Comparison of ENCODE assay signal across 8 cellular contexts in genomic region chrX:68685722-68686683, GRCh38. TPM values are rescaled to one million over a fixed set of nuclear protein-coding genes. Genes with fewer than 3 reads are reported as not detected.
DNase-seq lines count a peak whose midpoint lies in the region; ATAC-seq, FAIRE-seq and TF ChIP-seq lines count a peak whose summit lies in the region.

No MANE protein-coding gene starts in this region.

- H3K36me3 Mint-ChIP-seq in dendritic cell treated with granulocyte-macrophage colony-stimulating factor and Interleukin-4, amounts not matched to agents 40 ng/mL and 50 ng/mL, for 4 days (ENCODE audit: low read depth): no peaks in the 10 kb centered on the region

- no peak for FAIRE-seq in GM12892 (lab: Jason Lieb, UNC)

- peak overlapping the region; percentile 82 for H3K4me3 Mint-ChIP-seq in dendritic cell treated with granulocyte-macrophage colony-stimulating factor and Interleukin-4, amounts not matched to agents 40 ng/mL and 50 ng/mL, for 4 days

- no peaks in the 10 kb centered on the region for H3K27me3 Mint-ChIP-seq in dendritic cell treated with granulocyte-macrophage colony-stimulating factor and Interleukin-4, amounts not matched to agents 40 ng/mL and 50 ng/mL, for 4 days

- peak overlapping the region; percentile 25 for H3K4me3 ChIP-seq in mesodermal cell (ENCODE audit: extremely low read depth, insufficient read depth, low read length, poor library complexity, severe bottlenecking)

- no peak for TF ChIP-seq POLR2A in GM12892 (IDR thresholded peaks at IDR 0.05; ENCODE audit: low read depth, low read length)

- 4% methylated on average over 5 to 27 of the region's 50 CpGs for WGBS in mesodermal cell (ENCODE audit: insufficient coverage in 2 of 2), 2 experiments

- DNase-seq in OCI-M1 (lab: John Stamatoyannopoulos, UW) (peak; percentile 87), NCI-H1436 treated with DMSO at 0.1 percent for 48 hours (lab: John Stamatoyannopoulos, UW) (no peak), NCI-H2196 treated with DMSO at 0.1 percent for 48 hours (lab: John Stamatoyannopoulos, UW; ENCODE audit: unreplicated experiment) (no peak), GM12892 (ENCODE audit: insufficient read length) (no peak)

- no peaks in the 10 kb centered on the region for H3K36me3 ChIP-seq in mesodermal cell (ENCODE audit: control insufficient read depth, insufficient read depth, low read length)

- peak overlapping the region; percentile 97 for H3K27ac Mint-ChIP-seq in dendritic cell treated with granulocyte-macrophage colony-stimulating factor and Interleukin-4, amounts not matched to agents 40 ng/mL and 50 ng/mL, for 4 days

- intact Hi-C loops in dendritic cell treated with granulocyte-macrophage colony-stimulating factor and Interleukin-4, amounts not matched to agents 40 ng/mL and 50 ng/mL, for 4 days (cut with micrococcal nuclease): no loop called here

- peaks cover 39% of the 10 kb centered on the region for H3K4me1 Mint-ChIP-seq in dendritic cell treated with granulocyte-macrophage colony-stimulating factor and Interleukin-4, amounts not matched to agents 40 ng/mL and 50 ng/mL, for 4 days (ENCODE audit: low read depth)

- ATAC-seq in GM19351 (IDR thresholded peaks at IDR 0.05; ENCODE audit: unreplicated experiment) (peak; percentile 38), GM19452 (IDR thresholded peaks at IDR 0.05; ENCODE audit: unreplicated experiment) (no peak)

- H3K4me1 ChIP-seq in mesodermal cell (ENCODE audit: control insufficient read depth, insufficient read depth, low read length, poor library complexity, severe bottlenecking): peaks cover 10% of the 10 kb centered on the region

- no peaks in the 10 kb centered on the region for H3K9me3 Mint-ChIP-seq in dendritic cell treated with granulocyte-macrophage colony-stimulating factor and Interleukin-4, amounts not matched to agents 40 ng/mL and 50 ng/mL, for 4 days

- H3K9me3 ChIP-seq in mesodermal cell (ENCODE audit: control insufficient read depth, low read length): no peaks in the 10 kb centered on the region

- peak overlapping the region; percentile 53 for H3K27ac ChIP-seq in mesodermal cell (ENCODE audit: low read depth, low read length, severe bottlenecking)

RNA-seq across cellular contexts. Expression of gene STARD8, which starts 38.5 kb away (rescaled TPM):
- polyA plus RNA-seq in mesodermal cell (2013, experiment 1 of 2): 14.4 TPM
- polyA plus RNA-seq in mesodermal cell (2013, experiment 2 of 2): 9.2 TPM
- 0.06 TPM for polyA plus RNA-seq in GM12892 (2012; ENCODE audit: missing spikeins)
